7 cellular contexts compared by ENCODE assay signal in genomic region chr1:92476071-92476607, GRCh38. TPM values are rescaled to one million over a fixed set of nuclear protein-coding genes. Genes with fewer than 3 reads are reported as not detected.
A peak's percentile ranks its signal among the peaks of the same experiment; 100 is the strongest.
DNase-seq lines count a peak whose midpoint lies in the region; ATAC-seq lines count a peak whose summit lies in the region.

No MANE protein-coding gene starts in this region.

- peak; percentile 60 for ATAC-seq in GM21447 (IDR thresholded peaks at IDR 0.05; ENCODE audit: unreplicated experiment)
- peak; percentile 61 for ATAC-seq in stimulated activated memory B cell treated with anti-CD40 and anti-IgM and Interleukin-4, amounts not matched to agents 10 μg/mL and 1 μg/mL and 100 μg/mL, for 72 hours

- intact Hi-C loops in activated naive CD4-positive, alpha-beta T cell treated with anti-CD3 and anti-CD28 coated beads for 36 hours (cut with micrococcal nuclease) = loop anchor here (1.0 to 10.0 kb wide), 5 partner anchors 9 to 971 kb away; partner anchors contain the start of genes CDC7 and DIPK1A

- H3K4me3 Mint-ChIP-seq in activated naive CD4-positive, alpha-beta T cell treated with anti-CD3 and anti-CD28 coated beads for 36 hours = peak overlapping the region; percentile 53
- H3K4me3 Mint-ChIP-seq in stimulated activated memory B cell treated with anti-CD40 and anti-IgM and Interleukin-4, amounts not matched to agents 10 μg/mL and 1 μg/mL and 100 μg/mL, for 72 hours = no peak overlapping the region

- peaks cover 85% of the 10 kb centered on the region for H3K4me1 Mint-ChIP-seq in activated naive CD4-positive, alpha-beta T cell treated with anti-CD3 and anti-CD28 coated beads for 36 hours (ENCODE audit: low read depth)
- H3K4me1 Mint-ChIP-seq in stimulated activated memory B cell treated with anti-CD40 and anti-IgM and Interleukin-4, amounts not matched to agents 10 μg/mL and 1 μg/mL and 100 μg/mL, for 72 hours = peaks cover 42% of the 10 kb centered on the region

- H3K36me3 Mint-ChIP-seq in activated naive CD4-positive, alpha-beta T cell treated with anti-CD3 and anti-CD28 coated beads for 36 hours (ENCODE audit: low read depth) = peaks cover 73% of the 10 kb centered on the region
- peaks cover 41% of the 10 kb centered on the region for H3K36me3 Mint-ChIP-seq in stimulated activated memory B cell treated with anti-CD40 and anti-IgM and Interleukin-4, amounts not matched to agents 10 μg/mL and 1 μg/mL and 100 μg/mL, for 72 hours

- DNase-seq in NCI-H69 (lab: John Stamatoyannopoulos, UW) = peak; percentile 15
- DNase-seq in activated naive CD4-positive, alpha-beta T cell treated with anti-CD3 and anti-CD28 coated beads for 36 hours = peak; percentile 94
- DNase-seq in RKO (ENCODE audit: low spot score) = no peak
- no peak for DNase-seq in NCI-H1694 (lab: John Stamatoyannopoulos, UW)
- no peak for DNase-seq in SK-N-DZ (ENCODE audit: low spot score)

- H3K27me3 Mint-ChIP-seq in activated naive CD4-positive, alpha-beta T cell treated with anti-CD3 and anti-CD28 coated beads for 36 hours (ENCODE audit: low read depth) = no peaks in the 10 kb centered on the region
- peaks cover 12% of the 10 kb centered on the region for H3K27me3 Mint-ChIP-seq in stimulated activated memory B cell treated with anti-CD40 and anti-IgM and Interleukin-4, amounts not matched to agents 10 μg/mL and 1 μg/mL and 100 μg/mL, for 72 hours

- no peaks in the 10 kb centered on the region for H3K9me3 Mint-ChIP-seq in activated naive CD4-positive, alpha-beta T cell treated with anti-CD3 and anti-CD28 coated beads for 36 hours
- H3K9me3 Mint-ChIP-seq in stimulated activated memory B cell treated with anti-CD40 and anti-IgM and Interleukin-4, amounts not matched to agents 10 μg/mL and 1 μg/mL and 100 μg/mL, for 72 hours = peaks cover 2% of the 10 kb centered on the region

- H3K27ac Mint-ChIP-seq in activated naive CD4-positive, alpha-beta T cell treated with anti-CD3 and anti-CD28 coated beads for 36 hours = peak overlapping the region; percentile 87
- H3K27ac Mint-ChIP-seq in stimulated activated memory B cell treated with anti-CD40 and anti-IgM and Interleukin-4, amounts not matched to agents 10 μg/mL and 1 μg/mL and 100 μg/mL, for 72 hours = peak overlapping the region; percentile 53

- CTCF ChIA-PET in activated naive CD4-positive, alpha-beta T cell treated with anti-CD3 and anti-CD28 coated beads for 36 hours (lab: Charles Lee) = interaction anchor here (0.7 to 4.9 kb wide), 4 partner anchors 9 to 166 kb away, joined by 3 to 49 read pairs (median 17); partner anchors contain the start of gene GFI1

RNA-seq across cellular contexts. Expression of gene GFI1, which starts 10.6 kb away (rescaled TPM):
- total RNA-seq in activated naive CD4-positive, alpha-beta T cell treated with anti-CD3 and anti-CD28 coated beads for 36 hours = 10 to 100 TPM; 42.8 to 44.2 TPM
- polyA plus RNA-seq in SK-N-DZ (2014; cell fraction: cytosol; rRNA removed) = 0.06 TPM in 1 of 2 replicates, not detected in the other
- polyA plus RNA-seq in SK-N-DZ (2014; cell fraction: nucleus; rRNA removed) = 0.05 TPM in 1 of 2 replicates, not detected in the other

Comparison
In these comparisons a context has a peak if more than half of its experiments do, and no peak if none do; other contexts are left out.
1. DNase-seq: peak in NCI-H69 (single experiment) and activated naive CD4-positive, alpha-beta T cell treated with anti-CD3 and anti-CD28 coated beads for 36 hours (single experiment); none in RKO (single experiment), NCI-H1694 (single experiment) and SK-N-DZ (single experiment).